ENCODE assay signal across 23 cellular contexts in the genomic region with DNA sequence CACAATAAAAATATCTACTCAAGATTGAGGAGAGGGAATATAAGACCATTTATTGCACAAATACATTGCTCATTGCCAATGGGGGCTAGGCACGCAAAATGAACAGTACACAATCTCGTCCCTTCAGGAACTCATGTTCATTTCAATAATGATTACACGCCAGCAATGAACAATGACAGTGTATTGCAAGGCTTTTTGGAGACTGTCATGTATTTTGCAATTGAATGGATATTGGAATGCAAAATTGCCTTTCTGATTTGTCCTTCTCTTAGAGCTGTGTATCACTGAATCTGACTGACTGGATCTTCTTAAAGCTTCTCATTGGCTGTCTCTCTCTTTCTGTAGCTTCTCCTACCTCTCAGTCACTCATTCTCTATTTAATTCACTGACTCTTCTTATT.
"Had no signal": no experiment of that assay in that cellular context is flagged by ENCODE, and none has a peak within 500 bp of the region (broad histone marks: within the 10 kb centered on the region; RNA-seq: fewer than 3 reads in every experiment).

No MANE protein-coding gene starts in this region.

- H3K9me3 Mint-ChIP-seq: IgD-negative memory B cell had no signal

- H3K4me3 Mint-ChIP-seq: IgD-negative memory B cell had no signal

- H3K9ac ChIP-seq: KMS-11, SK-N-SH had no signal

- DNase-seq: Kasumi-1, MM.1S, NCI-H1092 treated with DMSO at 0.1 percent for 48 hours, NCI-H1436, NCI-H187, NCI-H2029, NCI-H2081 treated with DMSO at 0.1 percent for 48 hours, NCI-H2171, NCI-H226, NCI-H446, NCI-H510A, NCI-H524 treated with DMSO at 0.1 percent for 48 hours, NCI-H774, SHP77, SK-N-SH, SW 1271 had no signal

- ATAC-seq: K562, Panc1 had no signal

- H3K36me3 Mint-ChIP-seq: IgD-negative memory B cell had no signal

- H3K4me2 ChIP-seq: KMS-11, SK-N-SH had no signal

- H3K9me2 ChIP-seq: SK-N-SH had no signal

- H3K9me3 ChIP-seq: SK-N-SH had no signal

- H3K4me3 ChIP-seq: K562 had no signal

- H3K27ac Mint-ChIP-seq: IgD-negative memory B cell had no signal

- H3K27ac ChIP-seq: HL-60, KMS-11, RWPE1 had no signal

- FAIRE-seq: HTR-8/SVneo, K562 had no signal
